In genomic region chr5:87411586-87412416, GRCh38 we compare ENCODE assay signal across 8 cellular contexts. TPM values are rescaled to one million over a fixed set of nuclear protein-coding genes. Genes with fewer than 3 reads are reported as not detected.
A peak's percentile ranks its signal among the peaks of the same experiment; 100 is the strongest.
DNase-seq lines count a peak whose midpoint lies in the region; ATAC-seq and TF ChIP-seq lines count a peak whose summit lies in the region.

No MANE protein-coding gene starts in this region.

- H3K4me1 ChIP-seq in heart left ventricle = peaks cover 0 to 38% (median 14%) of the 10 kb centered on the region in 12 donors
- H3K4me1 ChIP-seq in parathyroid adenoma = no peaks in the 10 kb centered on the region

- H3K27me3 ChIP-seq in heart left ventricle (no peaks in the 10 kb centered on the region), parathyroid adenoma (ENCODE audit: control insufficient read depth, insufficient read depth, low read length) (no peaks in the 10 kb centered on the region)

- no peaks in the 10 kb centered on the region for H3K9me3 Mint-ChIP-seq in activated naive CD4-positive, alpha-beta T cell treated with anti-CD3 and anti-CD28 coated beads, Interleukin-2, amount 50 U/mL, for 72 hours

- H3K79me2 ChIP-seq in parathyroid adenoma = no peaks in the 10 kb centered on the region

- peak overlapping the region; percentile 97 for H2AFZ ChIP-seq in parathyroid adenoma

- intact Hi-C loops in heart left ventricle (cut with DNase I) = loop anchor here in 7 of 10 donors (2.0 to 10.0 kb wide), 4 partner anchors 143 to 794 kb away; partner anchors contain the start of genes RASA1 (in 5 of the 7) and COX7C (in 1 of the 7)

- no peaks in the 10 kb centered on the region for H3K9me3 ChIP-seq in heart left ventricle
- H3K9me3 ChIP-seq in parathyroid adenoma (ENCODE audit: control insufficient read depth, low read length) = no peaks in the 10 kb centered on the region

- peak overlapping the region; percentile 21 for H3K9ac ChIP-seq in parathyroid adenoma

- no peak for TF ChIP-seq POLR2A in heart left ventricle (IDR thresholded peaks at IDR 0.05)

- WGBS in heart left ventricle, 4 donors = 4 to 6% (median 5%) methylated on average over 18 of the region's 18 CpGs

- H3K27ac Mint-ChIP-seq in activated naive CD4-positive, alpha-beta T cell treated with anti-CD3 and anti-CD28 coated beads, Interleukin-2, amount 50 U/mL, for 72 hours = peak overlapping the region; percentile 97 to 98

- DNase-seq in NCI-H526 (lab: John Stamatoyannopoulos, UW) (peak; percentile 11 to 37), NCI-H526 treated with DMSO at 0.1 percent for 48 hours (lab: John Stamatoyannopoulos, UW) (no peak), HCEC 1CT (peak; percentile 57), NCI-H146 (lab: John Stamatoyannopoulos, UW) (peak; percentile 33), heart left ventricle (peak in 4 of 5 donors; percentile 22 to 32 (median 27)), NCI-H226 (no peak)
- DNase-seq in activated naive CD4-positive, alpha-beta T cell treated with anti-CD3 and anti-CD28 coated beads, Interleukin-2, amount 50 U/mL, for 72 hours (ENCODE audit: low spot score in 2 of 2) = no peak

- H3K27ac ChIP-seq in heart left ventricle (peak overlapping the region; percentile 80 to 99 (median 97)), parathyroid adenoma (peak overlapping the region; percentile 93)

- ATAC-seq in activated naive CD4-positive, alpha-beta T cell treated with anti-CD3 and anti-CD28 coated beads, Interleukin-2, amount 50 U/mL, for 72 hours = peak; percentile 1 to 25
- peak; percentile 11 to 52 (median 33) for ATAC-seq in heart left ventricle

- H3K36me3 ChIP-seq in heart left ventricle = peaks cover 0 to 44% (median 36%) of the 10 kb centered on the region in 9 donors
- H3K36me3 ChIP-seq in parathyroid adenoma (ENCODE audit: control insufficient read depth, insufficient read depth, low read length) = no peaks in the 10 kb centered on the region

- no peak for TF ChIP-seq CTCF in heart left ventricle (IDR thresholded peaks at IDR 0.05)
- no peak for TF ChIP-seq CTCF in parathyroid adenoma (IDR thresholded peaks at IDR 0.05)

- H3K4me3 ChIP-seq in heart left ventricle (peak overlapping the region; percentile 20 to 96 (median 87)), parathyroid adenoma (ENCODE audit: low read depth, low read length) (peak overlapping the region; percentile 86)

- peaks cover 42 to 53% of the 10 kb centered on the region in 2 donors for H3K36me3 Mint-ChIP-seq in activated naive CD4-positive, alpha-beta T cell treated with anti-CD3 and anti-CD28 coated beads, Interleukin-2, amount 50 U/mL, for 72 hours

- H3K4me2 ChIP-seq in parathyroid adenoma (ENCODE audit: low read length) = peak overlapping the region; percentile 73

RNA-seq across cellular contexts. Expression of gene CCNH, which starts 0.9 kb away (rescaled TPM):
- 100 to 1,000 TPM in 1 of 2 donors, 10 to 100 TPM in 1; 60.5 to 108 TPM for total RNA-seq in activated naive CD4-positive, alpha-beta T cell treated with anti-CD3 and anti-CD28 coated beads, Interleukin-2, amount 50 U/mL, for 72 hours
- total RNA-seq in heart left ventricle = 10 to 100 TPM; 22.2 to 41.3 (median 23.3) TPM
- polyA plus RNA-seq in heart left ventricle = 10 to 100 TPM; 27.9 to 36.0 TPM

Comparison
In these comparisons a context has a peak if more than half of its experiments do, and no peak if none do; other contexts are left out.
1. DNase-seq: peak in NCI-H526 (2 of 2), HCEC 1CT (single experiment), NCI-H146 (single experiment) and heart left ventricle (4 of 5); none in NCI-H526 treated with DMSO at 0.1 percent for 48 hours (single experiment), activated naive CD4-positive, alpha-beta T cell treated with anti-CD3 and anti-CD28 coated beads, Interleukin-2, amount 50 U/mL, for 72 hours (0 of 2) and NCI-H226 (single experiment).